In the genomic region with DNA sequence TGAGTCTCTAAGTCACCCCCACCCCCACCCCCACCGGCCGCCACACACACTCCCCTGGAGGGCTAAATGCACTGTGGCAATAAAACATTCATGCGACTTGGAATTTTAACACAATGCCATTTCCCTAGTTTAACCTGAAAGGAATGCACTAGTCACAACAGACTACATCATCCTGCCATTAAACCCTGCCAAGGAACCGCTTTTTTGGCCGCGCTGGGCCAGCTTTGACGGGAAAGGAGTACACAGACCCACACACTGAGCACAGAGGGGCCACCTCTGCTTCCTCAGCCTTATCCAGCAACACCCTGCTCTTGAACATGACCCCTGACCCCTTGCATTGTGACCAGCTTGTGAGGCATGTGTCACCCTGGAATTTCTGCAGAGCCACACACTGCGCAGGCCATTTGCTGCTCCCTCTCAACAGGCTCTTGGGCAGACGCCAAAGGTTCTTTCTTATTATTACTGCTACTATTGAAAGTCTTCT, we compare ENCODE assay signal across 8 cellular contexts.
A peak's percentile ranks its signal among the peaks of the same experiment; 100 is the strongest.
DNase-seq lines count a peak whose midpoint lies in the region; ATAC-seq and TF ChIP-seq lines count a peak whose summit lies in the region.

No MANE protein-coding gene starts in this region.

- ATAC-seq in GM21515 (IDR thresholded peaks at IDR 0.05; ENCODE audit: unreplicated experiment) (no peak), GM18517 (IDR thresholded peaks at IDR 0.05; ENCODE audit: unreplicated experiment) (no peak)

- H3K4me3 ChIP-seq in HUES6 (ENCODE audit: low read depth, low read length) (peak overlapping the region; percentile 28), breast epithelium (peak overlapping the region; percentile 33 to 54 (median 39)), subcutaneous abdominal adipose tissue (ENCODE audit: low read depth in 1 of 5, low read length in 5 of 5) (peak overlapping the region; percentile 47 to 77 (median 56))

- intact Hi-C loops in breast epithelium (cut with DNase I; ENCODE audit: low total_unique reads), result no loop called here

- H3K4me1 ChIP-seq in HUES6 (ENCODE audit: control insufficient read depth, insufficient read depth, low read length), result peaks cover 57% of the 10 kb centered on the region
- H3K4me1 ChIP-seq in breast epithelium, result no peaks in the 10 kb centered on the region
- H3K4me1 ChIP-seq in subcutaneous abdominal adipose tissue (ENCODE audit: control insufficient read depth in 5 of 5, insufficient read depth in 5 of 5, low read length in 5 of 5), result peaks cover 5 to 30% (median 18%) of the 10 kb centered on the region in 5 donors

- TF ChIP-seq POLR2A in breast epithelium (IDR thresholded peaks at IDR 0.05), result no peak

- H3K36me3 ChIP-seq in HUES6 (ENCODE audit: control insufficient read depth, insufficient read depth, low read length) (no peaks in the 10 kb centered on the region), breast epithelium (no peaks in the 10 kb centered on the region), subcutaneous abdominal adipose tissue (ENCODE audit: control insufficient read depth in 5 of 5, insufficient read depth in 5 of 5, low read length in 5 of 5) (no peaks in the 10 kb centered on the region)

- DNase-seq in breast epithelium (ENCODE audit: low spot score in 2 of 2) (peak; percentile 41 to 57), islet precursor cell (peak; percentile 99), GM19240 (ENCODE audit: insufficient read length, low spot score) (no peak)
- DNase-seq in activated effector memory CD4-positive, alpha-beta T cell treated with Interleukin-2 at 50 U/mL for 16 hours, result no peak

- H3K27me3 ChIP-seq in HUES6 (ENCODE audit: control insufficient read depth, insufficient read depth, low read length) (no peaks in the 10 kb centered on the region), breast epithelium (no peaks in the 10 kb centered on the region), subcutaneous abdominal adipose tissue (ENCODE audit: control insufficient read depth in 5 of 5, insufficient read depth in 4 of 5, low read length in 5 of 5) (no peaks in the 10 kb centered on the region)

- no peaks in the 10 kb centered on the region for H3K9me3 ChIP-seq in HUES6 (ENCODE audit: control insufficient read depth, insufficient read depth, low read depth, low read length)
- no peaks in the 10 kb centered on the region for H3K9me3 ChIP-seq in breast epithelium
- H3K9me3 ChIP-seq in subcutaneous abdominal adipose tissue (ENCODE audit: control insufficient read depth in 5 of 5, low read length in 5 of 5), result no peaks in the 10 kb centered on the region

- no peak for TF ChIP-seq CTCF in breast epithelium (IDR thresholded peaks at IDR 0.05)

- H3K9ac ChIP-seq in HUES6 (ENCODE audit: low read length) (peak overlapping the region; percentile 37), subcutaneous abdominal adipose tissue (ENCODE audit: low read length in 5 of 5) (peak overlapping the region in 2 of 5 donors; percentile 56 to 69)

- peak overlapping the region; percentile 7; the same call in 1 of the 2 replicates for H3K27ac ChIP-seq in HUES6 (ENCODE audit: low read depth, low read length)
- H3K27ac ChIP-seq in breast epithelium, result peak overlapping the region; percentile 66 to 85
- peak overlapping the region; percentile 84 for H3K27ac ChIP-seq in subcutaneous abdominal adipose tissue (ENCODE audit: low read depth, low read length)

Comparison
In these comparisons a context has a peak if more than half of its experiments do, and no peak if none do; other contexts are left out.
1. H3K27ac ChIP-seq: peak in every context shown above with its lines; median percentile 84 in subcutaneous abdominal adipose tissue; 76 in breast epithelium; 7 in HUES6.
2. DNase-seq: peak in breast epithelium (2 of 2) and islet precursor cell (single experiment); none in GM19240 (single experiment) and activated effector memory CD4-positive, alpha-beta T cell treated with Interleukin-2 at 50 U/mL for 16 hours (single experiment).
3. Peak in every context shown above with its lines, with median percentiles within 50 percentile points of each other: H3K4me3 ChIP-seq.